1 cellular context compared by ENCODE assay signal in the genomic region with DNA sequence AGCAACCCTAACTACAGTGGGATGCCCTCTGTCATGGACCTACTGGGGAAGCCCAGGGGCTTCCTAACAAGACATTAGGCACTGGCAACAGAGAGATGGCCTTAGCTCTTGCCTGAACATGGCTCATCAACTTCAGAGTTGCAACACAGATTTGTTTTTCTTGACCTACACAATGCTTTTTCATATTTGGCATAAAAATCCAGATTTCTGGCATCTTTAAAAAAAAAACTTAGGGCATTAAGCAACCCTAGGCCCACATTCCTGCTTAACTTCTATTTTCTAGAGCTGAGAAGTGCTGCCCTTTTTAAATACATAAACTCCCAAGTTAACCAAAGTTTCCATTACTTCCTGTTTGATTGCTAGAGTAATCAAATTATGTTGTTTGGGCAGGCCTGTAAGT.
TF ChIP-seq lines count a peak whose summit lies in the region.

No MANE protein-coding gene starts in this region.

TF ChIP-seq in IMR-90, 13 proteins besides CTCF, POLR2A, EP300 and RAD21:
- TF ChIP-seq SMC3 (IDR thresholded peaks at IDR 0.05; ENCODE audit: low read depth, low read length) (no peak), CHD1 (IDR thresholded peaks at IDR 0.05; ENCODE audit: low read depth, low read length) (no peak)
- TF ChIP-seq, protein P1, sequence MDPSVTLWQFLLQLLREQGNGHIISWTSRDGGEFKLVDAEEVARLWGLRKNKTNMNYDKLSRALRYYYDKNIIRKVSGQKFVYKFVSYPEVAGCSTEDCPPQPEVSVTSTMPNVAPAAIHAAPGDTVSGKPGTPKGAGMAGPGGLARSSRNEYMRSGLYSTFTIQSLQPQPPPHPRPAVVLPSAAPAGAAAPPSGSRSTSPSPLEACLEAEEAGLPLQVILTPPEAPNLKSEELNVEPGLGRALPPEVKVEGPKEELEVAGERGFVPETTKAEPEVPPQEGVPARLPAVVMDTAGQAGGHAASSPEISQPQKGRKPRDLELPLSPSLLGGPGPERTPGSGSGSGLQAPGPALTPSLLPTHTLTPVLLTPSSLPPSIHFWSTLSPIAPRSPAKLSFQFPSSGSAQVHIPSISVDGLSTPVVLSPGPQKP (IDR thresholded peaks at IDR 0.05; ENCODE audit: borderline replicate concordance, low read depth, low read length), result no peak
